1 cellular context compared by ENCODE assay signal in the genomic region with DNA sequence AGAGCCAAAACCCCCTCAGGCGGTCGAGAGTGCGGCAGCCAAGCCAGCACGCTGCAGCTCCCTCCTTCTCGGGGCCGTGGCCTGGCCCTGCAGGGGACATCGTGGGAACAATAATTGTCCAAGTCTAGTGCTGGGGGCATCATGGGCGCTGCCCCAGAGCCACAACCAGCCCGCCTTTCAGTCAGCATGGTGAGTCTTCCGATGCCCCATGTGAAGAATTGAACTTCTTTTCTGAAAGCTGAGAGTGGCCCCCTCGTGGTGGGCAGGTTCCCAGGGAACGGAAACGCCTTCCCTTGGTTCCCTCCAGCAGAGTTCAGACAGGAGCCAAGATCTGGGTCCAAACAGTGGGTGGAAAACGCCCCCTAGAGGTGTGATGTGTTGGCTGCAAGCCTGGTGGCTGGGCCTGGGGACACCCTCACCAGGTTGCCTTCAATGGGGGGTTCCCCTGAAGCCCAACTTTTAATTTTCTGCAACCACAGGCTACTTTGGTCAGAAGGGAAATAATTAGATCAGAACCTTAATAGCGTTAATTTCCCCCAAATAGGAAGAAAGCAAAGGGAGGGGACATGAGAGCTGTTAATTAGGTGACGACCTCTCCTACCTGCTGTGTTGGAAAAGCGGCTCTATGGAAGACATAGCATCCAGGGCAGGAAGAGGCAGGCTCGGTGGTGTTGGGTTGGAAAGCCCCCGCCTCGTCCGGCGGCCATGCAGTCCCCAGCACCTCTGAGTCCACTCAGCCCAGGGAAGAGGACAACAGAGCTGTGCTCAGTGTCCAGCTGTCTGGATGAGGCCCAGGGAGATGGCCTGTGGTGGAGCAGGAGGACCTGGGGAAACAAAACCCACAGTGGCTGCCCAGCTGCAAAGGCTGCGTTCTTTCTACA.
TF ChIP-seq lines count a peak whose summit lies in the region.

No MANE protein-coding gene starts in this region.

TF ChIP-seq in HepG2, 621 proteins besides CTCF, POLR2A, EP300 and RAD21 (continues in another document):
- no peak for TF ChIP-seq ZNF256 (CRISPR knock-in tag; conservative IDR thresholded peaks at IDR 0.05)
- TF ChIP-seq, protein P1, sequence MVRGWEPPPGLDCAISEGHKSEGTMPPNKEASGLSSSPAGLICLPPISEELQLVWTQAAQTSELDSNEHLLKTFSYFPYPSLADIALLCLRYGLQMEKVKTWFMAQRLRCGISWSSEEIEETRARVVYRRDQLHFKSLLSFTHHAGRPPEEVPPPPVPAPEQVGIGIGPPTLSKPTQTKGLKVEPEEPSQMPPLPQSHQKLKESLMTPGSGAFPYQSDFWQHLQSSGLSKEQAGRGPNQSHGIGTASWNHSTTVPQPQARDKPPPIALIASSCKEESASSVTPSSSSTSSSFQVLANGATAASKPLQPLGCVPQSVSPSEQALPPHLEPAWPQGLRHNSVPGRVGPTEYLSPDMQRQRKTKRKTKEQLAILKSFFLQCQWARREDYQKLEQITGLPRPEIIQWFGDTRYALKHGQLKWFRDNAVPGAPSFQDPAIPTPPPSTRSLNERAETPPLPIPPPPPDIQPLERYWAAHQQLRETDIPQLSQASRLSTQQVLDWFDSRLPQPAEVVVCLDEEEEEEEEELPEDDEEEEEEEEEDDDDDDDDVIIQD (CRISPR knock-in tag; IDR thresholded peaks at IDR 0.05; ENCODE audit: low read depth) = peak; percentile 77; the same call in 1 of the 2 replicates
- peak; percentile 29; the same call in 1 of the 3 replicates for TF ChIP-seq MXI1 (IDR thresholded peaks at IDR 0.05; ENCODE audit: borderline replicate concordance, low read depth, low read length)
- no peak for TF ChIP-seq SATB2 (CRISPR knock-in tag; IDR thresholded peaks at IDR 0.05)
- no peak for TF ChIP-seq SRSF4 (IDR thresholded peaks at IDR 0.05; ENCODE audit: low read depth, low read length, poor library complexity, severe bottlenecking)
- peak; percentile 51; the same call in 1 of the 2 replicates for TF ChIP-seq ZNF317 (CRISPR knock-in tag; IDR thresholded peaks at IDR 0.05)
- TF ChIP-seq, protein P2, sequence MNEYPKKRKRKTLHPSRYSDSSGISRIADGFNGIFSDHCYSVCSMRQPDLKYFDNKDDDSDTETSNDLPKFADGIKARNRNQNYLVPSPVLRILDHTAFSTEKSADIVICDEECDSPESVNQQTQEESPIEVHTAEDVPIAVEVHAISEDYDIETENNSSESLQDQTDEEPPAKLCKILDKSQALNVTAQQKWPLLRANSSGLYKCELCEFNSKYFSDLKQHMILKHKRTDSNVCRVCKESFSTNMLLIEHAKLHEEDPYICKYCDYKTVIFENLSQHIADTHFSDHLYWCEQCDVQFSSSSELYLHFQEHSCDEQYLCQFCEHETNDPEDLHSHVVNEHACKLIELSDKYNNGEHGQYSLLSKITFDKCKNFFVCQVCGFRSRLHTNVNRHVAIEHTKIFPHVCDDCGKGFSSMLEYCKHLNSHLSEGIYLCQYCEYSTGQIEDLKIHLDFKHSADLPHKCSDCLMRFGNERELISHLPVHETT (CRISPR knock-in tag; conservative IDR thresholded peaks at IDR 0.05) = no peak; the same call in 1 of the 2 replicates
- TF ChIP-seq YEATS2 (CRISPR knock-in tag; IDR thresholded peaks at IDR 0.05; ENCODE audit: borderline replicate concordance) = peak; percentile 63; the same call in 1 of the 2 replicates
- 0 out of 2 replicates have a peak, but pooled peaks have one; percentile 18 for TF ChIP-seq ATF7-NPFF (CRISPR knock-in tag; IDR thresholded peaks at IDR 0.05; ENCODE audit: low read depth)
- TF ChIP-seq, protein P3, sequence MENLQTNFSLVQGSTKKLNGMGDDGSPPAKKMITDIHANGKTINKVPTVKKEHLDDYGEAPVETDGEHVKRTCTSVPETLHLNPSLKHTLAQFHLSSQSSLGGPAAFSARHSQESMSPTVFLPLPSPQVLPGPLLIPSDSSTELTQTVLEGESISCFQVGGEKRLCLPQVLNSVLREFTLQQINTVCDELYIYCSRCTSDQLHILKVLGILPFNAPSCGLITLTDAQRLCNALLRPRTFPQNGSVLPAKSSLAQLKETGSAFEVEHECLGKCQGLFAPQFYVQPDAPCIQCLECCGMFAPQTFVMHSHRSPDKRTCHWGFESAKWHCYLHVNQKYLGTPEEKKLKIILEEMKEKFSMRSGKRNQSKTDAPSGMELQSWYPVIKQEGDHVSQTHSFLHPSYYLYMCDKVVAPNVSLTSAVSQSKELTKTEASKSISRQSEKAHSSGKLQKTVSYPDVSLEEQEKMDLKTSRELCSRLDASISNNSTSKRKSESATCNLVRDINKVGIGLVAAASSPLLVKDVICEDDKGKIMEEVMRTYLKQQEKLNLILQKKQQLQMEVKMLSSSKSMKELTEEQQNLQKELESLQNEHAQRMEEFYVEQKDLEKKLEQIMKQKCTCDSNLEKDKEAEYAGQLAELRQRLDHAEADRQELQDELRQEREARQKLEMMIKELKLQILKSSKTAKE (CRISPR knock-in tag; IDR thresholded peaks at IDR 0.05; ENCODE audit: borderline replicate concordance) = 0 out of 2 replicates have a peak, but pooled peaks have one; percentile 10
- no peak for TF ChIP-seq GZF1 (CRISPR knock-in tag; IDR thresholded peaks at IDR 0.05)
- no peak for TF ChIP-seq GTF2F1 (IDR thresholded peaks at IDR 0.05; ENCODE audit: low read length)
- TF ChIP-seq ZNF101 (CRISPR knock-in tag; IDR thresholded peaks at IDR 0.05; ENCODE audit: borderline replicate concordance, low read depth) = no peak
- TF ChIP-seq TEAD2 (CRISPR knock-in tag; IDR thresholded peaks at IDR 0.05) = no peak
- TF ChIP-seq ZSCAN21 (CRISPR knock-in tag; IDR thresholded peaks at IDR 0.05; ENCODE audit: borderline replicate concordance) = no peak; the same call in 1 of the 2 replicates
- TF ChIP-seq PHF5A (CRISPR knock-in tag; IDR thresholded peaks at IDR 0.05; ENCODE audit: low read depth, unreplicated experiment) = peak; percentile 77
- no peak for TF ChIP-seq ZNF460 (CRISPR knock-in tag; IDR thresholded peaks at IDR 0.05; ENCODE audit: borderline replicate concordance)
- TF ChIP-seq, protein P4, sequence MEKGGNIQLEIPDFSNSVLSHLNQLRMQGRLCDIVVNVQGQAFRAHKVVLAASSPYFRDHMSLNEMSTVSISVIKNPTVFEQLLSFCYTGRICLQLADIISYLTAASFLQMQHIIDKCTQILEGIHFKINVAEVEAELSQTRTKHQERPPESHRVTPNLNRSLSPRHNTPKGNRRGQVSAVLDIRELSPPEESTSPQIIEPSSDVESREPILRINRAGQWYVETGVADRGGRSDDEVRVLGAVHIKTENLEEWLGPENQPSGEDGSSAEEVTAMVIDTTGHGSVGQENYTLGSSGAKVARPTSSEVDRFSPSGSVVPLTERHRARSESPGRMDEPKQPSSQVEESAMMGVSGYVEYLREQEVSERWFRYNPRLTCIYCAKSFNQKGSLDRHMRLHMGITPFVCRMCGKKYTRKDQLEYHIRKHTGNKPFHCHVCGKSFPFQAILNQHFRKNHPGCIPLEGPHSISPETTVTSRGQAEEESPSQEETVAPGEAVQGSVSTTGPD (CRISPR knock-in tag; IDR thresholded peaks at IDR 0.05) = no peak
- no peak for TF ChIP-seq PLRG1 (conservative IDR thresholded peaks at IDR 0.05)
- peak; percentile 76; the same call in 1 of the 2 replicates for TF ChIP-seq KDM4B (CRISPR knock-in tag; IDR thresholded peaks at IDR 0.05)
- TF ChIP-seq, protein P5, sequence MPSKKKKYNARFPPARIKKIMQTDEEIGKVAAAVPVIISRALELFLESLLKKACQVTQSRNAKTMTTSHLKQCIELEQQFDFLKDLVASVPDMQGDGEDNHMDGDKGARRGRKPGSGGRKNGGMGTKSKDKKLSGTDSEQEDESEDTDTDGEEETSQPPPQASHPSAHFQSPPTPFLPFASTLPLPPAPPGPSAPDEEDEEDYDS (CRISPR knock-in tag; IDR thresholded peaks at IDR 0.05) = peak; percentile 73
- TF ChIP-seq, protein P6, sequence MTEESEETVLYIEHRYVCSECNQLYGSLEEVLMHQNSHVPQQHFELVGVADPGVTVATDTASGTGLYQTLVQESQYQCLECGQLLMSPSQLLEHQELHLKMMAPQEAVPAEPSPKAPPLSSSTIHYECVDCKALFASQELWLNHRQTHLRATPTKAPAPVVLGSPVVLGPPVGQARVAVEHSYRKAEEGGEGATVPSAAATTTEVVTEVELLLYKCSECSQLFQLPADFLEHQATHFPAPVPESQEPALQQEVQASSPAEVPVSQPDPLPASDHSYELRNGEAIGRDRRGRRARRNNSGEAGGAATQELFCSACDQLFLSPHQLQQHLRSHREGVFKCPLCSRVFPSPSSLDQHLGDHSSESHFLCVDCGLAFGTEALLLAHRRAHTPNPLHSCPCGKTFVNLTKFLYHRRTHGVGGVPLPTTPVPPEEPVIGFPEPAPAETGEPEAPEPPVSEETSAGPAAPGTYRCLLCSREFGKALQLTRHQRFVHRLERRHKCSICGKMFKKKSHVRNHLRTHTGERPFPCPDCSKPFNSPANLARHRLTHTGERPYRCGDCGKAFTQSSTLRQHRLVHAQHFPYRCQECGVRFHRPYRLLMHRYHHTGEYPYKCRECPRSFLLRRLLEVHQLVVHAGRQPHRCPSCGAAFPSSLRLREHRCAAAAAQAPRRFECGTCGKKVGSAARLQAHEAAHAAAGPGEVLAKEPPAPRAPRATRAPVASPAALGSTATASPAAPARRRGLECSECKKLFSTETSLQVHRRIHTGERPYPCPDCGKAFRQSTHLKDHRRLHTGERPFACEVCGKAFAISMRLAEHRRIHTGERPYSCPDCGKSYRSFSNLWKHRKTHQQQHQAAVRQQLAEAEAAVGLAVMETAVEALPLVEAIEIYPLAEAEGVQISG (CRISPR knock-in tag; IDR thresholded peaks at IDR 0.05) = peak; percentile 72
- 0 out of 4 replicates have a peak, but pooled peaks of 1 of the 2 experiments have one; percentile 13 for TF ChIP-seq NR2F1 (CRISPR knock-in tag; IDR thresholded peaks at IDR 0.05)
- peak; percentile 39 for TF ChIP-seq ZNF768 (CRISPR knock-in tag; IDR thresholded peaks at IDR 0.05)
- TF ChIP-seq, protein P7, sequence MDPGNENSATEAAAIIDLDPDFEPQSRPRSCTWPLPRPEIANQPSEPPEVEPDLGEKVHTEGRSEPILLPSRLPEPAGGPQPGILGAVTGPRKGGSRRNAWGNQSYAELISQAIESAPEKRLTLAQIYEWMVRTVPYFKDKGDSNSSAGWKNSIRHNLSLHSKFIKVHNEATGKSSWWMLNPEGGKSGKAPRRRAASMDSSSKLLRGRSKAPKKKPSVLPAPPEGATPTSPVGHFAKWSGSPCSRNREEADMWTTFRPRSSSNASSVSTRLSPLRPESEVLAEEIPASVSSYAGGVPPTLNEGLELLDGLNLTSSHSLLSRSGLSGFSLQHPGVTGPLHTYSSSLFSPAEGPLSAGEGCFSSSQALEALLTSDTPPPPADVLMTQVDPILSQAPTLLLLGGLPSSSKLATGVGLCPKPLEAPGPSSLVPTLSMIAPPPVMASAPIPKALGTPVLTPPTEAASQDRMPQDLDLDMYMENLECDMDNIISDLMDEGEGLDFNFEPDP (CRISPR knock-in tag; conservative IDR thresholded peaks at IDR 0.05) = no peak
- TF ChIP-seq, protein P8, sequence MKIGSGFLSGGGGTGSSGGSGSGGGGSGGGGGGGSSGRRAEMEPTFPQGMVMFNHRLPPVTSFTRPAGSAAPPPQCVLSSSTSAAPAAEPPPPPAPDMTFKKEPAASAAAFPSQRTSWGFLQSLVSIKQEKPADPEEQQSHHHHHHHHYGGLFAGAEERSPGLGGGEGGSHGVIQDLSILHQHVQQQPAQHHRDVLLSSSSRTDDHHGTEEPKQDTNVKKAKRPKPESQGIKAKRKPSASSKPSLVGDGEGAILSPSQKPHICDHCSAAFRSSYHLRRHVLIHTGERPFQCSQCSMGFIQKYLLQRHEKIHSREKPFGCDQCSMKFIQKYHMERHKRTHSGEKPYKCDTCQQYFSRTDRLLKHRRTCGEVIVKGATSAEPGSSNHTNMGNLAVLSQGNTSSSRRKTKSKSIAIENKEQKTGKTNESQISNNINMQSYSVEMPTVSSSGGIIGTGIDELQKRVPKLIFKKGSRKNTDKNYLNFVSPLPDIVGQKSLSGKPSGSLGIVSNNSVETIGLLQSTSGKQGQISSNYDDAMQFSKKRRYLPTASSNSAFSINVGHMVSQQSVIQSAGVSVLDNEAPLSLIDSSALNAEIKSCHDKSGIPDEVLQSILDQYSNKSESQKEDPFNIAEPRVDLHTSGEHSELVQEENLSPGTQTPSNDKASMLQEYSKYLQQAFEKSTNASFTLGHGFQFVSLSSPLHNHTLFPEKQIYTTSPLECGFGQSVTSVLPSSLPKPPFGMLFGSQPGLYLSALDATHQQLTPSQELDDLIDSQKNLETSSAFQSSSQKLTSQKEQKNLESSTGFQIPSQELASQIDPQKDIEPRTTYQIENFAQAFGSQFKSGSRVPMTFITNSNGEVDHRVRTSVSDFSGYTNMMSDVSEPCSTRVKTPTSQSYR (CRISPR knock-in tag; IDR thresholded peaks at IDR 0.05; ENCODE audit: borderline replicate concordance) = no peak
- TF ChIP-seq RFX1 (IDR thresholded peaks at IDR 0.05) = no peak
- peak; percentile 40; the same call in 1 of the 2 replicates for TF ChIP-seq ZNF430 (CRISPR knock-in tag; IDR thresholded peaks at IDR 0.05)
- no peak for TF ChIP-seq SRSF9 (IDR thresholded peaks at IDR 0.05; ENCODE audit: borderline replicate concordance, insufficient read depth, low read depth, low read length, poor library complexity, severe bottlenecking)
- TF ChIP-seq SMAD1 (CRISPR knock-in tag; IDR thresholded peaks at IDR 0.05; ENCODE audit: borderline replicate concordance, low read depth) = peak; percentile 60; the same call in 1 of the 2 replicates
- no peak for TF ChIP-seq ZNF143 (CRISPR knock-in tag; IDR thresholded peaks at IDR 0.05)
- TF ChIP-seq, protein P9, sequence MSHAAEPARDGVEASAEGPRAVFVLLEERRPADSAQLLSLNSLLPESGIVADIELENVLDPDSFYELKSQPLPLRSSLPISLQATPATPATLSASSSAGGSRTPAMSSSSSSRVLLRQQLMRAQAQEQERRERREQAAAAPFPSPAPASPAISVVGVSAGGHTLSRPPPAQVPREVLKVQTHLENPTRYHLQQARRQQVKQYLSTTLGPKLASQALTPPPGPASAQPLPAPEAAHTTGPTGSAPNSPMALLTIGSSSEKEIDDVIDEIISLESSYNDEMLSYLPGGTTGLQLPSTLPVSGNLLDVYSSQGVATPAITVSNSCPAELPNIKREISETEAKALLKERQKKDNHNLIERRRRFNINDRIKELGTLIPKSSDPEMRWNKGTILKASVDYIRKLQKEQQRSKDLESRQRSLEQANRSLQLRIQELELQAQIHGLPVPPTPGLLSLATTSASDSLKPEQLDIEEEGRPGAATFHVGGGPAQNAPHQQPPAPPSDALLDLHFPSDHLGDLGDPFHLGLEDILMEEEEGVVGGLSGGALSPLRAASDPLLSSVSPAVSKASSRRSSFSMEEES (CRISPR knock-in tag; IDR thresholded peaks at IDR 0.05) = 0 out of 2 replicates have a peak, but pooled peaks have one; percentile 40
- TF ChIP-seq, protein P10, sequence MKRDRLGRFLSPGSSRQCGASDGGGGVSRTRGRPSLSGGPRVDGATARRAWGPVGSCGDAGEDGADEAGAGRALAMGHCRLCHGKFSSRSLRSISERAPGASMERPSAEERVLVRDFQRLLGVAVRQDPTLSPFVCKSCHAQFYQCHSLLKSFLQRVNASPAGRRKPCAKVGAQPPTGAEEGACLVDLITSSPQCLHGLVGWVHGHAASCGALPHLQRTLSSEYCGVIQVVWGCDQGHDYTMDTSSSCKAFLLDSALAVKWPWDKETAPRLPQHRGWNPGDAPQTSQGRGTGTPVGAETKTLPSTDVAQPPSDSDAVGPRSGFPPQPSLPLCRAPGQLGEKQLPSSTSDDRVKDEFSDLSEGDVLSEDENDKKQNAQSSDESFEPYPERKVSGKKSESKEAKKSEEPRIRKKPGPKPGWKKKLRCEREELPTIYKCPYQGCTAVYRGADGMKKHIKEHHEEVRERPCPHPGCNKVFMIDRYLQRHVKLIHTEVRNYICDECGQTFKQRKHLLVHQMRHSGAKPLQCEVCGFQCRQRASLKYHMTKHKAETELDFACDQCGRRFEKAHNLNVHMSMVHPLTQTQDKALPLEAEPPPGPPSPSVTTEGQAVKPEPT (CRISPR knock-in tag; IDR thresholded peaks at IDR 0.05; ENCODE audit: low read depth) = no peak
- no peak for TF ChIP-seq ZNF841 (CRISPR knock-in tag; IDR thresholded peaks at IDR 0.05; ENCODE audit: borderline replicate concordance)
- no peak for TF ChIP-seq CAMTA2 (CRISPR knock-in tag; IDR thresholded peaks at IDR 0.05; ENCODE audit: borderline replicate concordance)
